6 cellular contexts compared by ENCODE assay signal in the genomic region with DNA sequence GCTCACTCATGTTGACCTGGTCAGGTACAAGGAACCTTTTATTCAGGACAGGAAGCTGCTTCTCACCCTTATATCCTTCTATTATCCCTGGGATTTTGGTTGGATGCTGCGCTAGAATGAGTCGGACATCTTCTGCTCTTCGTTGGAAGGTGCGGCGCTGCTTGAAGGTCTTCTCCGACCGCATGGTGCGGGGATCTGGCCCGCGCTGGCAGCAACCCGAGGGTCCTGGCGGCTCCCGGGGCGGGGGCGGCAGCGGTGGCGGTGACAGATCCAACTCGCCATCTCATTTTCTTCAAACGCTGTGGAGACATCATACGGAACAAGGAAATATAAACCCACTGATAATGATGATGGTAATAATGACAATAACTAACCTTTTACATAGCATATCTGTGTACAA.
"Had no signal": no experiment of that assay in that cellular context is flagged by ENCODE, and none has a peak within 500 bp of the region (broad histone marks: within the 10 kb centered on the region; RNA-seq: fewer than 3 reads in every experiment).

No MANE protein-coding gene starts in this region.

- ATAC-seq: GM23338, K562 had no signal

- H3K27ac Mint-ChIP-seq: GM23338 had no signal

- H3K4me1 Mint-ChIP-seq: GM23338 had no signal

- H3K4me3 ChIP-seq: GM23338, K562 had no signal

- DNase-seq: H7, HCEC 1CT, IMR-90 had no signal

- H3K9me3 Mint-ChIP-seq: GM23338 had no signal

- H2AFZ ChIP-seq: GM23338 had no signal

- H3K4me3 Mint-ChIP-seq: GM23338 had no signal

- FAIRE-seq: HTR-8/SVneo, K562 had no signal

- H3K4me2 ChIP-seq: GM23338 had no signal
